ENCODE assay signal across 27 cellular contexts in the genomic region with DNA sequence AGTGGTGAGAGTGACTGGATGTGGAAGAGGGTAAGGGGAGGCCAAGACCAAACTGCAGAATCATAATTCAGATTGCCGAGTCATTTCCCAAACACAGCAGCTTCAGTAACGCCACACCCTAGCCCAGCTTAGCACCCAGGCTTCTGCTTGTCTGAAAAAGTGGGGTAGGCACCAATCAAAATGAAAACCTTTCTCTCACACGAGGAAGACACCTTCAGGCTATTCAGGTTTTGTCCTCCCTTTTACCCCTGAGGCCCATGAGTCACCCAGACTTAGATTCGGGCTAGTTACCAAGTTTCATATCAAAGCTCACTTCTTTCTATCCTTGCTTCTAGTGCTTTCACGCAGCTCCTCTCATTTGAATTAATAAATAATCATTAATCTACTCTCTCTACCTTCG.
DNase-seq lines count a peak whose midpoint lies in the region; ATAC-seq, FAIRE-seq and TF ChIP-seq lines count a peak whose summit lies in the region.
"Had no signal": no experiment of that assay in that cellular context is flagged by ENCODE, and none has a peak within 500 bp of the region (broad histone marks: within the 10 kb centered on the region; RNA-seq: fewer than 3 reads in every experiment).

No MANE protein-coding gene starts in this region.

- ATAC-seq in GM23338 (no peak), GM12878 (peak; percentile 55), HG03439 (IDR thresholded peaks at IDR 0.05; ENCODE audit: unreplicated experiment) (no peak)
- ATAC-seq: right cardiac atrium, SK-N-SH treated with all-trans-retinoic acid at 6 μM for 48 hours had no signal

- no peak overlapping the region for H3K23ac ChIP-seq in mesendoderm (ENCODE audit: low read length)

- H3K36me3 Mint-ChIP-seq in GM23338 (ENCODE audit: low read depth), result no peaks in the 10 kb centered on the region
- H3K36me3 Mint-ChIP-seq: activated naive CD4-positive, alpha-beta T cell treated with anti-CD3 and anti-CD28 coated beads, Interleukin-2, amount 10 ng/mL, durations not matched to agents 7 days and 5 days had no signal

- H2AFZ ChIP-seq in GM23338 (peak overlapping the region; percentile 76; the same call in 1 of the 2 replicates), OCI-LY3 (ENCODE audit: low read depth, low read length) (0 out of 2 replicates have a peak overlapping the region, but pooled peaks have one; percentile 39), GM12878 (ENCODE audit: control insufficient read depth, low read depth, low read length) (no peak overlapping the region)
- H2AFZ ChIP-seq: hepatocyte had no signal

- TF ChIP-seq POLR2A in GM12878 (IDR thresholded peaks at IDR 0.05; ENCODE audit: low read depth, low read length), result no peak

- SMC1A ChIA-PET in GM12878 (lab: Charles Lee; ENCODE audit: uncharacterized antibody, unreplicated experiment), result interaction anchor here (0.9 to 6.2 kb wide), 8 partner anchors 19 to 287 kb away, joined by 3 to 36 read pairs (median 6); no protein-coding TSS in a partner anchor

- BruUV-seq in GM12878 (replicated peaks; lab: Mats Ljungman, UMichigan), result no TSS peak

- no peak for TF ChIP-seq RAD21 in GM12878 (IDR thresholded peaks at IDR 0.05; ENCODE audit: insufficient read depth, low read depth, low read length)

- no peak for DNase-seq in GM23338 (ENCODE audit: low spot score)
- no peak for DNase-seq in GM12878 (ENCODE audit: low read depth, low spot score)
- no peak for DNase-seq in mesendoderm
- no peak for DNase-seq in NCI-H1105 (lab: John Stamatoyannopoulos, UW)
- no peak for DNase-seq in GM10266 (ENCODE audit: extremely low spot score)
- DNase-seq: activated CD4-positive, alpha-beta T cell treated with anti-CD3 and anti-CD28 coated beads, Interleukin-2, amount 10 ng/mL, durations not matched to agents 24 days and 14 days; activated naive CD4-positive, alpha-beta T cell treated with anti-CD3 and anti-CD28 coated beads, Interleukin-2, amount 10 ng/mL, durations not matched to agents 7 days and 5 days; activated T-cell treated with anti-CD3 and anti-CD28 coated beads, Interleukin-2, amount 50 U/mL, for 48 hours; amniotic stem cell; brain microvascular endothelial cell; colonic mucosa; effector memory CD4-positive, alpha-beta T cell; left cardiac atrium; NCI-H1048; NCI-H1694 treated with DMSO at 0.1 percent for 48 hours; NCI-H524 treated with DMSO at 0.1 percent for 48 hours; right cardiac atrium; spleen; T-helper 2 cell; transverse colon; WERI-Rb-1 had no signal

- TF ChIP-seq CTCF in GM23338 (conservative IDR thresholded peaks at IDR 0.05; ENCODE audit: low read depth in 2 of 2) (no peak), OCI-LY3 (IDR thresholded peaks at IDR 0.05; ENCODE audit: low read depth, low read length) (no peak), GM12878 (IDR thresholded peaks at IDR 0.05 in 2 of 3, conservative IDR thresholded peaks at IDR 0.05 in 1 of 3; ENCODE audit: control insufficient read depth in 2 of 3, extremely low read depth in 1 of 3, insufficient read depth in 1 of 3, low read depth in 3 of 3, low read length in 3 of 3) (no peak), GM10266 (IDR thresholded peaks at IDR 0.05; ENCODE audit: control insufficient read depth, insufficient read depth, low read depth, missing control alignments) (no peak)

- no peak for TF ChIP-seq EP300 in GM12878 (IDR thresholded peaks at IDR 0.05; ENCODE audit: borderline replicate concordance in 1 of 2, control insufficient read depth in 1 of 2, low read depth in 2 of 2, low read length in 2 of 2)

- H2BK5ac ChIP-seq in mesendoderm (ENCODE audit: low read length), result no peak overlapping the region

- no peak overlapping the region for H3K4me3 ChIP-seq in GM23338
- H3K4me3 ChIP-seq in OCI-LY3 (ENCODE audit: low read length), result peak overlapping the region; percentile 41; the same call in 1 of the 2 replicates
- no peak overlapping the region for H3K4me3 ChIP-seq in GM12878
- H3K4me3 ChIP-seq in mesendoderm (ENCODE audit: low read length), result no peak overlapping the region
- H3K4me3 ChIP-seq: BLaER1 treated with 17β-estradiol and CSF1 and Interleukin-3, amounts not matched to agents 10 nM and 100 nM; colonic mucosa; hepatocyte; spleen; transverse colon had no signal

- RAD21 ChIA-PET in GM12878 (lab: Charles Lee; ENCODE audit: unreplicated experiment), result interaction anchor here (0.6 to 2.1 kb wide), 5 partner anchors 61 to 287 kb away, joined by 3 to 6 read pairs (median 4); no protein-coding TSS in a partner anchor

- no peaks in the 10 kb centered on the region for H3K79me1 ChIP-seq in mesendoderm (ENCODE audit: low read length)

- 0 out of 2 replicates have a peak overlapping the region, but pooled peaks have one; percentile 57 for H3K27ac Mint-ChIP-seq in GM23338
- H3K27ac Mint-ChIP-seq: activated CD4-positive, alpha-beta T cell treated with anti-CD3 and anti-CD28 coated beads, Interleukin-2, amount 10 ng/mL, durations not matched to agents 24 days and 14 days; activated naive CD4-positive, alpha-beta T cell treated with anti-CD3 and anti-CD28 coated beads, Interleukin-2, amount 10 ng/mL, durations not matched to agents 7 days and 5 days had no signal

- POLR2A ChIA-PET in GM12878 (lab: Charles Lee), result interaction anchor here (0.7 kb wide), 1 partner anchor 176 kb away, joined by 4 read pairs; no protein-coding TSS in a partner anchor

- intact Hi-C loops in GM12878 (cut with micrococcal nuclease; ENCODE audit: unreplicated experiment), result loop anchor here (10.0 kb wide), 1 partner anchor 118 kb away; no protein-coding TSS in a partner anchor

- no peak overlapping the region for H3K4ac ChIP-seq in mesendoderm (ENCODE audit: low read depth, low read length)

- no peak overlapping the region for H2AK5ac ChIP-seq in mesendoderm (ENCODE audit: low read length)

- in situ Hi-C loops in GM12878 (cut with MboI), result no loop called here

- H3K9me2 ChIP-seq in GM23338 (ENCODE audit: insufficient read depth), result peaks cover 7% of the 10 kb centered on the region; the same call in 1 of the 2 replicates

- H3K56ac ChIP-seq in mesendoderm (ENCODE audit: low read length), result no peak overlapping the region

- H3K9me3 ChIP-seq in OCI-LY3 (ENCODE audit: insufficient read depth, low read length), result no peaks in the 10 kb centered on the region
- H3K9me3 ChIP-seq in GM12878 (replicated peaks; ENCODE audit: control insufficient read depth, insufficient read depth, low read length), result no peaks in the 10 kb centered on the region
- H3K9me3 ChIP-seq: BLaER1 treated with 17β-estradiol and CSF1 and Interleukin-3, amounts not matched to agents 10 nM and 100 nM; colonic mucosa; spleen; transverse colon had no signal

- H3K27me3 Mint-ChIP-seq in GM23338 (ENCODE audit: insufficient read depth, low read depth, poor library complexity), result peaks cover 3% of the 10 kb centered on the region
- H3K27me3 Mint-ChIP-seq: activated CD4-positive, alpha-beta T cell treated with anti-CD3 and anti-CD28 coated beads, Interleukin-2, amount 10 ng/mL, durations not matched to agents 24 days and 14 days; activated naive CD4-positive, alpha-beta T cell treated with anti-CD3 and anti-CD28 coated beads, Interleukin-2, amount 10 ng/mL, durations not matched to agents 7 days and 5 days had no signal

- 24% methylated on average over 6 of the region's 6 CpGs for WGBS in GM12878 (ENCODE audit: insufficient coverage, insufficient replicate concordance, low lambda C conversion rate, missing lambda C conversion rate)
- WGBS in mesendoderm (ENCODE audit: extremely low coverage, insufficient coverage, low lambda C conversion rate), result no CpG with 5 or more reads among the region's 6 CpGs

- H3K4me1 Mint-ChIP-seq in GM23338, result peaks cover 12% of the 10 kb centered on the region
- H3K4me1 Mint-ChIP-seq: activated CD4-positive, alpha-beta T cell treated with anti-CD3 and anti-CD28 coated beads, Interleukin-2, amount 10 ng/mL, durations not matched to agents 24 days and 14 days had no signal

- no peaks in the 10 kb centered on the region for H3K79me2 ChIP-seq in GM23338 (replicated peaks; ENCODE audit: insufficient read depth)
- H3K79me2 ChIP-seq in OCI-LY3 (ENCODE audit: low read length), result no peaks in the 10 kb centered on the region
- H3K79me2 ChIP-seq in GM12878 (ENCODE audit: control insufficient read depth, insufficient read depth, low read length), result no peaks in the 10 kb centered on the region
- H3K79me2 ChIP-seq in mesendoderm (ENCODE audit: control insufficient read depth, insufficient read depth, low read length), result no peaks in the 10 kb centered on the region
- H3K79me2 ChIP-seq: hepatocyte had no signal

- H3K9ac ChIP-seq in OCI-LY3 (ENCODE audit: low read length), result peak overlapping the region; percentile 27; the same call in 1 of the 2 replicates
- no peak overlapping the region for H3K9ac ChIP-seq in GM12878 (ENCODE audit: control insufficient read depth, insufficient read depth, low read length)
- no peak overlapping the region for H3K9ac ChIP-seq in mesendoderm (ENCODE audit: low read length)
- H3K9ac ChIP-seq: BLaER1 treated with 17β-estradiol and CSF1 and Interleukin-3, amounts not matched to agents 10 nM and 100 nM had no signal

- no peak overlapping the region for H4K8ac ChIP-seq in mesendoderm (ENCODE audit: low read depth, low read length)

- no peaks in the 10 kb centered on the region for H3F3A ChIP-seq in GM23338 (replicated peaks; ENCODE audit: low read depth)

- 0 out of 2 replicates have a peak, but pooled peaks cover 3% of the 10 kb centered on the region for H3K4me1 ChIP-seq in GM23338 (ENCODE audit: insufficient read depth)
- H3K4me1 ChIP-seq in OCI-LY3 (ENCODE audit: low read length), result peaks cover 31% of the 10 kb centered on the region
- peaks cover 5% of the 10 kb centered on the region; the same call in 1 of the 2 replicates for H3K4me1 ChIP-seq in GM12878 (ENCODE audit: control insufficient read depth, insufficient read depth, low read length)
- peaks cover 2% of the 10 kb centered on the region for H3K4me1 ChIP-seq in mesendoderm (ENCODE audit: control insufficient read depth, low read depth, low read length)
- H3K4me1 ChIP-seq: colonic mucosa, transverse colon had no signal

- H3K27me3 ChIP-seq in GM23338 (ENCODE audit: insufficient read depth) (no peaks in the 10 kb centered on the region), OCI-LY3 (ENCODE audit: low read depth, low read length) (no peaks in the 10 kb centered on the region), GM12878 (replicated peaks in 1 of 2; ENCODE audit: control insufficient read depth in 2 of 2, insufficient read depth in 2 of 2, low read length in 1 of 2) (peaks cover 0 to 3% of the 10 kb centered on the region in 2 experiments; a peak in 2 of 4 replicates), mesendoderm (ENCODE audit: insufficient read depth, low read length, poor library complexity) (no peaks in the 10 kb centered on the region)
- H3K27me3 ChIP-seq: BLaER1 treated with 17β-estradiol and CSF1 and Interleukin-3, amounts not matched to agents 10 nM and 100 nM; brain microvascular endothelial cell; colonic mucosa; hepatocyte; spleen; transverse colon had no signal

- no peak overlapping the region for H2BK120ac ChIP-seq in mesendoderm (ENCODE audit: low read depth, low read length)

- no peak for FAIRE-seq in GM12878 (lab: Jason Lieb, UNC)
- FAIRE-seq: frontal cortex had no signal

- H4K20me1 ChIP-seq in GM23338 (replicated peaks; ENCODE audit: insufficient read depth) (no peaks in the 10 kb centered on the region), OCI-LY3 (ENCODE audit: insufficient read depth, low read length) (no peaks in the 10 kb centered on the region), GM12878 (ENCODE audit: control insufficient read depth, insufficient read depth) (no peaks in the 10 kb centered on the region)
- H4K20me1 ChIP-seq: BLaER1 treated with 17β-estradiol and CSF1 and Interleukin-3, amounts not matched to agents 10 nM and 100 nM had no signal

- no peak overlapping the region for H4K5ac ChIP-seq in mesendoderm (ENCODE audit: low read length)

- H3K4me2 ChIP-seq in GM23338, result no peak overlapping the region
- peak overlapping the region; percentile 67 for H3K4me2 ChIP-seq in OCI-LY3 (ENCODE audit: low read length)
- no peak overlapping the region for H3K4me2 ChIP-seq in GM12878 (ENCODE audit: control insufficient read depth, insufficient read depth)
- H3K4me2 ChIP-seq in mesendoderm (ENCODE audit: low read length), result no peak overlapping the region
- H3K4me2 ChIP-seq: hepatocyte had no signal

- H3K36me3 ChIP-seq in GM23338 (ENCODE audit: insufficient read depth), result no peaks in the 10 kb centered on the region
- no peaks in the 10 kb centered on the region for H3K36me3 ChIP-seq in OCI-LY3 (replicated peaks; ENCODE audit: low read depth, low read length)
- H3K36me3 ChIP-seq in GM12878 (ENCODE audit: control insufficient read depth in 2 of 2, insufficient read depth in 2 of 2, low read length in 1 of 2), result no peaks in the 10 kb centered on the region
- no peaks in the 10 kb centered on the region for H3K36me3 ChIP-seq in mesendoderm (ENCODE audit: control insufficient read depth, insufficient read depth, low read length)
- H3K36me3 ChIP-seq: BLaER1 treated with 17β-estradiol and CSF1 and Interleukin-3, amounts not matched to agents 10 nM and 100 nM; brain microvascular endothelial cell; colonic mucosa; spleen; transverse colon; WERI-Rb-1 had no signal

- H2BK15ac ChIP-seq in mesendoderm (replicated peaks; ENCODE audit: low read depth), result no peak overlapping the region

- peak overlapping the region; percentile 69 for H3K18ac ChIP-seq in mesendoderm (ENCODE audit: low read length)

- H3K27ac ChIP-seq in GM23338 (ENCODE audit: low read depth), result no peak overlapping the region
- peak overlapping the region; percentile 59; the same call in 1 of the 2 replicates for H3K27ac ChIP-seq in OCI-LY3 (ENCODE audit: low read length)
- no peak overlapping the region for H3K27ac ChIP-seq in GM12878 (ENCODE audit: control insufficient read depth, insufficient read depth)
- H3K27ac ChIP-seq in mesendoderm (ENCODE audit: low read depth, low read length), result no peak overlapping the region
- H3K27ac ChIP-seq: BLaER1 treated with 17β-estradiol and CSF1 and Interleukin-3, amounts not matched to agents 10 nM and 100 nM; brain microvascular endothelial cell; colonic mucosa; hepatocyte; transverse colon; WERI-Rb-1 had no signal

- CTCF ChIA-PET in GM12878 (lab: Yijun Ruan, JAX), result interaction anchor here (0.6 to 7.0 kb wide), 13 partner anchors 13 to 374 kb away, joined by 3 to 52 read pairs (median 4); no protein-coding TSS in a partner anchor

- no peaks in the 10 kb centered on the region for H3K9me3 Mint-ChIP-seq in GM23338
- H3K9me3 Mint-ChIP-seq: activated CD4-positive, alpha-beta T cell treated with anti-CD3 and anti-CD28 coated beads, Interleukin-2, amount 10 ng/mL, durations not matched to agents 24 days and 14 days; activated naive CD4-positive, alpha-beta T cell treated with anti-CD3 and anti-CD28 coated beads, Interleukin-2, amount 10 ng/mL, durations not matched to agents 7 days and 5 days had no signal

- no peak overlapping the region for H3K4me3 Mint-ChIP-seq in GM23338
- H3K4me3 Mint-ChIP-seq: activated CD4-positive, alpha-beta T cell treated with anti-CD3 and anti-CD28 coated beads, Interleukin-2, amount 10 ng/mL, durations not matched to agents 24 days and 14 days; activated naive CD4-positive, alpha-beta T cell treated with anti-CD3 and anti-CD28 coated beads, Interleukin-2, amount 10 ng/mL, durations not matched to agents 7 days and 5 days had no signal
